Comparison of ENCODE assay signal across 8 cellular contexts in genomic region chr2:61176755-61177726, GRCh38. TPM values are rescaled to one million over a fixed set of nuclear protein-coding genes. Genes with fewer than 3 reads are reported as not detected.
DNase-seq lines count a peak whose midpoint lies in the region; ATAC-seq and TF ChIP-seq lines count a peak whose summit lies in the region.

No MANE protein-coding gene starts in this region.

- POLR2A ChIA-PET in PC-9 (lab: Charles Lee; ENCODE audit: unreplicated experiment) = interaction anchor here (0.5 to 1.3 kb wide), 7 partner anchors 28 to 1367 kb away, joined by 3 to 7 read pairs (median 3); no protein-coding TSS in a partner anchor

- H3K4me1 Mint-ChIP-seq in activated T-cell treated with anti-CD3 and anti-CD28 coated beads, Interleukin-2, amount 50 U/mL, for 4 hours (ENCODE audit: low read depth) = peaks cover 47% of the 10 kb centered on the region

- H3K9me3 ChIP-seq in DND-41 (ENCODE audit: insufficient read depth, low read length, severe bottlenecking) (no peaks in the 10 kb centered on the region), PC-9 (ENCODE audit: insufficient read depth, low read depth) (no peaks in the 10 kb centered on the region), muscle layer of duodenum (ENCODE audit: control insufficient read depth in 1 of 2, low read length in 2 of 2) (no peaks in the 10 kb centered on the region)

- H3K27me3 Mint-ChIP-seq in activated T-cell treated with anti-CD3 and anti-CD28 coated beads, Interleukin-2, amount 50 U/mL, for 4 hours (ENCODE audit: low read depth) = no peaks in the 10 kb centered on the region

- H3K79me2 ChIP-seq in DND-41 (ENCODE audit: insufficient read depth, low read length) = peaks cover 48% of the 10 kb centered on the region
- peaks cover 34% of the 10 kb centered on the region for H3K79me2 ChIP-seq in PC-9 (ENCODE audit: low read depth)

- no TSS peak for BruUV-seq in PC-9 (replicated peaks; lab: Mats Ljungman, UMichigan)

- H2AFZ ChIP-seq in DND-41 (ENCODE audit: low read depth, low read length) (peak overlapping the region; percentile 90), PC-9 (peak overlapping the region; percentile 93)

- H3K27ac ChIP-seq in DND-41 (ENCODE audit: low read length) (peak overlapping the region; percentile 95), PC-9 (peak overlapping the region; percentile 89), muscle layer of duodenum (ENCODE audit: low read length) (peak overlapping the region; percentile 92)

- intact Hi-C loops in PC-9 (cut with micrococcal nuclease; ENCODE audit: unreplicated experiment) = loop anchor here (2.0 to 10.0 kb wide), 2 partner anchors 32 to 162 kb away; partner anchors contain the start of genes PEX13 and PUS10

- no peaks in the 10 kb centered on the region for H3F3A ChIP-seq in PC-9 (ENCODE audit: insufficient read depth, low read depth)

- no peaks in the 10 kb centered on the region for H3K9me2 ChIP-seq in PC-9 (ENCODE audit: insufficient read depth)

- peak; percentile 95 for DNase-seq in DND-41
- DNase-seq in KG1 (lab: John Stamatoyannopoulos, UW) = peak; percentile 85
- DNase-seq in PC-9 = peak; percentile 81 to 99
- peak; percentile 92 for DNase-seq in activated T-cell treated with anti-CD3 and anti-CD28 coated beads, Interleukin-2, amount 50 U/mL, for 4 hours
- DNase-seq in stimulated activated CD8-positive, alpha-beta memory T cell treated with anti-CD3 and anti-CD28 coated beads, Interleukin-7, amount 100 ng/mL, for 24 hours (ENCODE audit: low read depth) = peak; percentile 84

- H3K9ac ChIP-seq in DND-41 (ENCODE audit: low read depth, low read length) = peak overlapping the region; percentile 96

- H3K9me3 Mint-ChIP-seq in activated T-cell treated with anti-CD3 and anti-CD28 coated beads, Interleukin-2, amount 50 U/mL, for 4 hours = no peaks in the 10 kb centered on the region

- peak overlapping the region; percentile 90 for H3K4me3 Mint-ChIP-seq in activated T-cell treated with anti-CD3 and anti-CD28 coated beads, Interleukin-2, amount 50 U/mL, for 4 hours

- TF ChIP-seq CTCF in DND-41 (IDR thresholded peaks at IDR 0.05; ENCODE audit: borderline replicate concordance, extremely low read depth, low read length, poor library complexity, severe bottlenecking) = no peak
- no peak; the same call in 1 of the 2 replicates for TF ChIP-seq CTCF in PC-9 (conservative IDR thresholded peaks at IDR 0.05)

- peaks cover 34% of the 10 kb centered on the region for H3K36me3 ChIP-seq in DND-41 (ENCODE audit: insufficient read depth, low read length)
- peaks cover 27% of the 10 kb centered on the region for H3K36me3 ChIP-seq in PC-9 (ENCODE audit: low read depth)
- H3K36me3 ChIP-seq in muscle layer of duodenum (ENCODE audit: control insufficient read depth in 1 of 2, insufficient read depth in 2 of 2, low read length in 2 of 2) = peaks cover 6 to 11% of the 10 kb centered on the region in 2 donors

- H3K4me1 ChIP-seq in DND-41 (ENCODE audit: insufficient read depth, low read length) (peaks cover 50% of the 10 kb centered on the region), PC-9 (replicated peaks; ENCODE audit: insufficient read depth) (peaks cover 29% of the 10 kb centered on the region), muscle layer of duodenum (ENCODE audit: control insufficient read depth in 1 of 2, insufficient read depth in 2 of 2, low read length in 2 of 2) (peaks cover 32 to 39% of the 10 kb centered on the region in 2 donors)

- ATAC-seq in DND-41 (ENCODE audit: insufficient read depth, low read depth) (peak; percentile 86), GM21737 (IDR thresholded peaks at IDR 0.05; ENCODE audit: unreplicated experiment) (peak; percentile 75), esophagus mucosa (peak; percentile 93)
- peak; percentile 87 to 90 for ATAC-seq in activated T-cell treated with anti-CD3 and anti-CD28 coated beads, Interleukin-2, amount 50 U/mL, for 4 hours

- H3K36me3 Mint-ChIP-seq in activated T-cell treated with anti-CD3 and anti-CD28 coated beads, Interleukin-2, amount 50 U/mL, for 4 hours (ENCODE audit: insufficient read depth) = peaks cover 13% of the 10 kb centered on the region

- CTCF ChIA-PET in PC-9 (lab: Charles Lee) = no interaction called here

- H3K27me3 ChIP-seq in DND-41 (ENCODE audit: insufficient read depth, low read length, poor library complexity) (no peaks in the 10 kb centered on the region), PC-9 (ENCODE audit: insufficient read depth, low read depth) (no peaks in the 10 kb centered on the region), muscle layer of duodenum (ENCODE audit: low read depth, low read length) (no peaks in the 10 kb centered on the region)

- H4K20me1 ChIP-seq in DND-41 (ENCODE audit: insufficient read depth, low read length) = peaks cover 22% of the 10 kb centered on the region
- 0 out of 2 replicates have a peak, but pooled peaks cover 4% of the 10 kb centered on the region for H4K20me1 ChIP-seq in PC-9 (ENCODE audit: insufficient read depth)

- peak overlapping the region; percentile 96 for H3K4me2 ChIP-seq in DND-41 (ENCODE audit: insufficient read depth, low read length)
- H3K4me2 ChIP-seq in PC-9 = peak overlapping the region; percentile 97

- H3K4me3 ChIP-seq in DND-41 (ENCODE audit: low read depth in 1 of 2, low read length in 2 of 2) (peak overlapping the region; percentile 75 to 89), PC-9 (peak overlapping the region; percentile 62), muscle layer of duodenum (ENCODE audit: low read depth in 1 of 2, low read length in 2 of 2) (peak overlapping the region; percentile 75 to 80)

RNA-seq across cellular contexts. Expression of gene C2orf74, which starts 15.1 kb away (rescaled TPM):
- total RNA-seq in PC-9 (2021) (19.2 and 22.6 TPM in 2 replicates), esophagus mucosa (2.9 TPM)
- total RNA-seq in activated T-cell treated with anti-CD3 and anti-CD28 coated beads, Interleukin-2, amount 50 U/mL, for 4 hours = 1 to 10 TPM; 3.7 to 7.1 (median 6.1) TPM

Comparison
In these comparisons a context has a peak if more than half of its experiments do, and no peak if none do; other contexts are left out.
1. Peak in every context shown above with its lines: DNase-seq, ATAC-seq, H3K4me3 ChIP-seq and H3K27ac ChIP-seq.